17 cellular contexts compared by ENCODE assay signal in genomic region chr16:21289789-21290188, GRCh38. TPM values are rescaled to one million over a fixed set of nuclear protein-coding genes. Genes with fewer than 3 reads are reported as not detected.
"Had no signal": no experiment of that assay in that cellular context is flagged by ENCODE, and none has a peak within 500 bp of the region (broad histone marks: within the 10 kb centered on the region; RNA-seq: fewer than 3 reads in every experiment).

No MANE protein-coding gene starts in this region.

RNA-seq across cellular contexts. Expression of gene CRYM, which starts 11.7 kb away (rescaled TPM):
- total RNA-seq: activated naive CD4-positive, alpha-beta T cell treated with anti-CD3 and anti-CD28 coated beads for 36 hours; activated naive CD4-positive, alpha-beta T cell treated with anti-CD3 and anti-CD28 coated beads, Interleukin-2, amount 50 U/mL, for 72 hours; activated naive CD8-positive, alpha-beta T cell treated with anti-CD3 and anti-CD28 coated beads for 36 hours; activated naive CD8-positive, alpha-beta T cell treated with anti-CD3 and anti-CD28 coated beads, Interleukin-2, amount 10 ng/mL, durations not matched to agents 7 days and 5 days; activated T-cell treated with anti-CD3 and anti-CD28 coated beads, Interleukin-2, amount 50 U/mL, for 4 hours; activated T-cell treated with anti-CD3 and anti-CD28 coated beads, Interleukin-2, amount 50 U/mL, for 72 hours; activated T-helper 1 cell treated with anti-CD3 and anti-CD28 coated beads, Interleukin-12 subunit alpha, Interleukin-12 subunit beta, Interleukin-2, Interleukin-4 antibody, amounts not matched to agents 30 ng/mL and 10 ng/mL and 1 ng/mL, durations not matched to agents 14 hours and 24 hours and 36 hours; activated T-helper 17 cell treated with anti-CD3 and anti-CD28 coated beads, Interleukin-2, amount 50 U/mL, for 72 hours; activated T-helper 2 cell treated with anti-CD3 and anti-CD28 coated beads, Interferon-gamma antibody, Interleukin-2, Interleukin-4, amounts not matched to agents 10 μg/mL and 5 μg/mL and 100 μg/mL, durations not matched to agents 14 hours and 24 hours and 36 hours; ascending aorta; cardiac muscle cell; chondrocyte had no signal
- polyA plus RNA-seq: cardiac muscle cell had no signal

RNA-seq across cellular contexts. Expression of gene ANKS4B, which starts 56.3 kb away (rescaled TPM):
- total RNA-seq: activated naive CD4-positive, alpha-beta T cell treated with anti-CD3 and anti-CD28 coated beads, Interleukin-2, amount 50 U/mL, for 72 hours; activated naive CD8-positive, alpha-beta T cell treated with anti-CD3 and anti-CD28 coated beads for 36 hours; activated naive CD8-positive, alpha-beta T cell treated with anti-CD3 and anti-CD28 coated beads, Interleukin-2, amount 10 ng/mL, durations not matched to agents 7 days and 5 days; activated T-cell treated with anti-CD3 and anti-CD28 coated beads, Interleukin-2, amount 50 U/mL, for 4 hours; activated T-cell treated with anti-CD3 and anti-CD28 coated beads, Interleukin-2, amount 50 U/mL, for 72 hours; activated T-helper 1 cell treated with anti-CD3 and anti-CD28 coated beads, Interleukin-12 subunit alpha, Interleukin-12 subunit beta, Interleukin-2, Interleukin-4 antibody, amounts not matched to agents 30 ng/mL and 10 ng/mL and 1 ng/mL, durations not matched to agents 14 hours and 24 hours and 36 hours; activated T-helper 17 cell treated with anti-CD3 and anti-CD28 coated beads, Interleukin-2, amount 50 U/mL, for 72 hours; activated T-helper 2 cell treated with anti-CD3 and anti-CD28 coated beads, Interferon-gamma antibody, Interleukin-2, Interleukin-4, amounts not matched to agents 10 μg/mL and 5 μg/mL and 100 μg/mL, durations not matched to agents 14 hours and 24 hours and 36 hours; adrenal gland; aorta; ascending aorta; astrocyte; bronchial epithelial cell; cardiac muscle cell; cardiac septum; chondrocyte had no signal
- polyA plus RNA-seq: adrenal gland, cardiac muscle cell had no signal
